32 cellular contexts compared by ENCODE assay signal in the genomic region with DNA sequence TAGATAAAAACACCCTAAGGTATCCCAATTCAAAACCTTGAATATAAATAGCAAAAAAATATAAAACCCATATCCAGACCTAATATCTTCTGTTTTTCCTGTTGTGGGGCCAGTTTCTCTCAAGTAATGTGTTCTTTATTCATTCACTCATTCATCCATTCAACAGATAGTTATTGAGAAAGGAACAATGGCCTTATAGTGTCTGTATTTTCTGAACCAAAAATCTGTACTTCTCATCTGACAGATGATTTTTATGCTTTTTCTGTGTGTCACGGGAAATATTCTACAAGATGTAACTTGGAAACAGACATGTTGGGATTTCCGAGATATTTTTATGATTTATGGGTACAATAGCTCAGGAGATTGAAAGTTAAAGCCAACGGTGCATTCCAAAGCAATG. TPM values are rescaled to one million over a fixed set of nuclear protein-coding genes. Genes with fewer than 3 reads are reported as not detected.
"Had no signal": no experiment of that assay in that cellular context is flagged by ENCODE, and none has a peak within 500 bp of the region (broad histone marks: within the 10 kb centered on the region; RNA-seq: fewer than 3 reads in every experiment).

No MANE protein-coding gene starts in this region.

- H3K27me3 ChIP-seq: ascending aorta, cardiac muscle cell had no signal

- H3K27ac ChIP-seq: ascending aorta, cardiac muscle cell, VCaP had no signal

- FAIRE-seq: bronchial epithelial cell, TTC549 had no signal

- DNase-seq: activated B cell treated with CpG ODN at 0.5 μM for 24 hours; activated CD4-positive, alpha-beta memory T cell treated with anti-CD3 and anti-CD28 coated beads for 36 hours; activated CD4-positive, alpha-beta T cell treated with anti-CD3 and anti-CD28 coated beads for 4 hours; activated CD4-positive, alpha-beta T cell treated with anti-CD3 and anti-CD28 coated beads, Interleukin-2, amount 10 ng/mL, durations not matched to agents 24 days and 14 days; activated CD4-positive, alpha-beta T cell treated with anti-CD3 and anti-CD28 coated beads, Interleukin-2, amount 50 U/mL, for 1 hour; activated CD4-positive, alpha-beta T cell treated with anti-CD3 and anti-CD28 coated beads, Interleukin-2, amount 50 U/mL, for 4 hours; activated CD4-positive, CD25-positive, alpha-beta regulatory T cell treated with anti-CD3 and anti-CD28 coated beads, Interleukin-2, amount 50 U/mL, for 72 hours; activated CD8-positive, alpha-beta memory T cell treated with anti-CD3 and anti-CD28 coated beads, Interleukin-2, amount 50 U/mL, for 4 hours; activated CD8-positive, alpha-beta T cell treated with anti-CD3 and anti-CD28 coated beads for 36 hours; activated effector memory CD4-positive, alpha-beta T cell treated with Interleukin-2 at 50 U/mL for 16 hours; activated gamma-delta T cell; activated naive CD4-positive, alpha-beta T cell treated with anti-CD3 and anti-CD28 coated beads, Interleukin-2, amount 10 ng/mL, durations not matched to agents 7 days and 5 days; activated naive CD4-positive, alpha-beta T cell treated with Interleukin-2 at 50 U/mL for 16 hours; activated naive CD8-positive, alpha-beta T cell treated with anti-CD3 and anti-CD28 coated beads, Interleukin-2, amount 10 ng/mL, durations not matched to agents 7 days and 5 days; activated naive CD8-positive, alpha-beta T cell treated with anti-CD3 and anti-CD28 coated beads, Interleukin-2, amount 50 U/mL, for 24 hours; activated T-cell treated with anti-CD3 and anti-CD28 coated beads for 4 hours; activated T-cell treated with anti-CD3 and anti-CD28 coated beads, Interleukin-2, amount 50 U/mL, for 1 hour; activated T-cell treated with anti-CD3 and anti-CD28 coated beads, Interleukin-2, amount 50 U/mL, for 48 hours; amygdala; anterior cingulate cortex; caudate nucleus; cerebellar nuclear complex; T-helper 1 cell; T-helper 2 cell; T-helper 9 cell had no signal

- H3K4me3 ChIP-seq: ascending aorta, cardiac muscle cell had no signal

- ATAC-seq: activated CD8-positive, alpha-beta T cell treated with anti-CD3 and anti-CD28 coated beads for 36 hours; activated naive CD8-positive, alpha-beta T cell treated with anti-CD3 and anti-CD28 coated beads, Interleukin-2, amount 50 U/mL, for 24 hours had no signal

RNA-seq across cellular contexts. Expression of gene ACOD1, which starts 5.6 kb away (rescaled TPM):
- total RNA-seq: activated B cell treated with CpG ODN at 0.5 μM for 24 hours; activated CD4-positive, alpha-beta memory T cell treated with anti-CD3 and anti-CD28 coated beads for 36 hours; activated CD4-positive, alpha-beta T cell treated with anti-CD3 and anti-CD28 coated beads, Interleukin-2, amount 10 ng/mL, durations not matched to agents 24 days and 14 days; activated CD8-positive, alpha-beta memory T cell treated with anti-CD3 and anti-CD28 coated beads for 36 hours; activated CD8-positive, alpha-beta T cell treated with anti-CD3 and anti-CD28 coated beads for 36 hours; activated naive CD8-positive, alpha-beta T cell treated with anti-CD3 and anti-CD28 coated beads, Interleukin-2, amount 10 ng/mL, durations not matched to agents 7 days and 5 days; activated T-helper 2 cell treated with anti-CD3 and anti-CD28 coated beads, Interferon-gamma antibody, Interleukin-2, Interleukin-4, amounts not matched to agents 10 μg/mL and 5 μg/mL and 100 μg/mL, durations not matched to agents 14 hours and 24 hours and 36 hours; ascending aorta; bronchial epithelial cell; cardiac muscle cell had no signal
- polyA plus RNA-seq: cardiac muscle cell had no signal
